Comparison of ENCODE assay signal across 14 cellular contexts in genomic region chr4:878796-879729, GRCh38. TPM values are rescaled to one million over a fixed set of nuclear protein-coding genes. Genes with fewer than 3 reads are reported as not detected.
A peak's percentile ranks its signal among the peaks of the same experiment; 100 is the strongest.
DNase-seq lines count a peak whose midpoint lies in the region; ATAC-seq and TF ChIP-seq lines count a peak whose summit lies in the region.
"Had no signal": no experiment of that assay in that cellular context is flagged by ENCODE, and none has a peak within 500 bp of the region (broad histone marks: within the 10 kb centered on the region; RNA-seq: fewer than 3 reads in every experiment).

No MANE protein-coding gene starts in this region.

- peak overlapping the region; percentile 92 to 99 (median 94) for H3K27ac Mint-ChIP-seq in CD4-positive, CD25-positive, alpha-beta regulatory T cell
- H3K27ac Mint-ChIP-seq in natural killer cell treated with Interleukin-12 subunit alpha and Interleukin-12 subunit beta and Interleukin-15 and Interleukin-18, amount 100 ng/mL, for 72 hours = peak overlapping the region; percentile 86 to 98
- no peak overlapping the region for H3K27ac Mint-ChIP-seq in endodermal cell

- 95 to 98% methylated on average over 20 to 23 of the region's 23 CpGs for WGBS in endodermal cell (ENCODE audit: insufficient coverage in 1 of 2, insufficient read length in 1 of 2), 2 experiments

- peak overlapping the region; percentile 83 for H3K4me3 ChIP-seq in CD4-positive, CD25-positive, alpha-beta regulatory T cell (ENCODE audit: low read depth, low read length)
- H3K4me3 ChIP-seq in endodermal cell (ENCODE audit: low read length) = no peak overlapping the region
- H3K4me3 ChIP-seq: upper lobe of left lung had no signal

- H3K9ac ChIP-seq in endodermal cell (ENCODE audit: extremely low read depth, low read length, poor library complexity, severe bottlenecking) = no peak overlapping the region

- H3K27ac ChIP-seq in CD4-positive, CD25-positive, alpha-beta regulatory T cell (ENCODE audit: insufficient read depth, low read length, poor library complexity, severe bottlenecking) = peak overlapping the region; percentile 84
- H3K27ac ChIP-seq in endodermal cell (ENCODE audit: low read depth, low read length) = no peak overlapping the region

- H3K4me3 Mint-ChIP-seq in CD4-positive, CD25-positive, alpha-beta regulatory T cell = peak overlapping the region; percentile 77 to 94 (median 86)
- H3K4me3 Mint-ChIP-seq in natural killer cell treated with Interleukin-12 subunit alpha and Interleukin-12 subunit beta and Interleukin-15 and Interleukin-18, amount 100 ng/mL, for 72 hours = peak overlapping the region; percentile 88
- H3K4me3 Mint-ChIP-seq in endodermal cell = no peak overlapping the region

- H3K4me1 Mint-ChIP-seq in CD4-positive, CD25-positive, alpha-beta regulatory T cell = peaks cover 9 to 28% (median 23%) of the 10 kb centered on the region in 4 donors
- H3K4me1 Mint-ChIP-seq in natural killer cell treated with Interleukin-12 subunit alpha and Interleukin-12 subunit beta and Interleukin-15 and Interleukin-18, amount 100 ng/mL, for 72 hours (ENCODE audit: low read depth in 2 of 2) = peaks cover 21 to 23% of the 10 kb centered on the region in 2 donors
- no peaks in the 10 kb centered on the region for H3K4me1 Mint-ChIP-seq in endodermal cell

- H3K36me3 ChIP-seq in CD4-positive, CD25-positive, alpha-beta regulatory T cell (ENCODE audit: control insufficient read depth, insufficient read depth, low read length) = peaks cover 44% of the 10 kb centered on the region
- peaks cover 35% of the 10 kb centered on the region for H3K36me3 ChIP-seq in endodermal cell (ENCODE audit: control insufficient read depth, insufficient read depth, low read length)

- no peaks in the 10 kb centered on the region for H3K27me3 Mint-ChIP-seq in CD4-positive, CD25-positive, alpha-beta regulatory T cell
- H3K27me3 Mint-ChIP-seq in natural killer cell treated with Interleukin-12 subunit alpha and Interleukin-12 subunit beta and Interleukin-15 and Interleukin-18, amount 100 ng/mL, for 72 hours = no peaks in the 10 kb centered on the region
- H3K27me3 Mint-ChIP-seq in endodermal cell (ENCODE audit: insufficient read depth) = no peaks in the 10 kb centered on the region
- H3K27me3 Mint-ChIP-seq: progenitor cell of endocrine pancreas had no signal

- no peaks in the 10 kb centered on the region for H3K9me3 Mint-ChIP-seq in CD4-positive, CD25-positive, alpha-beta regulatory T cell
- no peaks in the 10 kb centered on the region for H3K9me3 Mint-ChIP-seq in natural killer cell treated with Interleukin-12 subunit alpha and Interleukin-12 subunit beta and Interleukin-15 and Interleukin-18, amount 100 ng/mL, for 72 hours
- H3K9me3 Mint-ChIP-seq in endodermal cell = no peaks in the 10 kb centered on the region

- H3K9me3 ChIP-seq in CD4-positive, CD25-positive, alpha-beta regulatory T cell (ENCODE audit: control insufficient read depth in 2 of 2, low read length in 2 of 2) = no peaks in the 10 kb centered on the region
- no peaks in the 10 kb centered on the region for H3K9me3 ChIP-seq in endodermal cell (ENCODE audit: control insufficient read depth, low read length)
- H3K9me3 ChIP-seq: upper lobe of left lung had no signal

- ATAC-seq in CD4-positive, CD25-positive, alpha-beta regulatory T cell (ENCODE audit: low read depth in 2 of 2) = peak; percentile 72 to 76
- peak; percentile 75 to 89 for ATAC-seq in natural killer cell treated with Interleukin-12 subunit alpha and Interleukin-12 subunit beta and Interleukin-15 and Interleukin-18, amount 100 ng/mL, for 72 hours
- no peak for ATAC-seq in HG02678 (IDR thresholded peaks at IDR 0.05; ENCODE audit: unreplicated experiment)

- H3K27me3 ChIP-seq in CD4-positive, CD25-positive, alpha-beta regulatory T cell (ENCODE audit: control insufficient read depth, insufficient read depth, low read length) = no peaks in the 10 kb centered on the region
- H3K27me3 ChIP-seq in endodermal cell (ENCODE audit: control insufficient read depth, insufficient read depth, low read length, poor library complexity, severe bottlenecking) = no peaks in the 10 kb centered on the region
- H3K27me3 ChIP-seq: upper lobe of left lung had no signal

- DNase-seq in CD4-positive, CD25-positive, alpha-beta regulatory T cell = peak in 2 of 3 donors; percentile 61 to 81
- peak; percentile 27 to 39 for DNase-seq in activated CD4-positive, alpha-beta T cell treated with anti-CD3 and anti-CD28 coated beads for 4 hours
- peak; percentile 39 for DNase-seq in activated gamma-delta T cell treated with anti-CD3 and anti-CD28 coated beads, Interleukin-2, amount 50 U/mL, for 16 hours (ENCODE audit: low read depth)
- no peak for DNase-seq in natural killer cell treated with Interleukin-12 subunit alpha and Interleukin-12 subunit beta and Interleukin-15 and Interleukin-18, amount 100 ng/mL, for 72 hours (ENCODE audit: low spot score)
- DNase-seq in endodermal cell (no peak), SKM-1 (lab: John Stamatoyannopoulos, UW; ENCODE audit: unreplicated experiment) (no peak), NCI-H2029 (lab: John Stamatoyannopoulos, UW) (no peak)
- DNase-seq: EL, mesenchymal stem cell, NCI-H2171 treated with DMSO at 0.1 percent for 48 hours, RPMI8226, upper lobe of left lung had no signal

- peaks cover 18% of the 10 kb centered on the region for H3K36me3 Mint-ChIP-seq in CD4-positive, CD25-positive, alpha-beta regulatory T cell
- peaks cover 17% of the 10 kb centered on the region for H3K36me3 Mint-ChIP-seq in natural killer cell treated with Interleukin-12 subunit alpha and Interleukin-12 subunit beta and Interleukin-15 and Interleukin-18, amount 100 ng/mL, for 72 hours
- H3K36me3 Mint-ChIP-seq in endodermal cell (ENCODE audit: low read depth) = peaks cover 58% of the 10 kb centered on the region

- TF ChIP-seq CTCF in endodermal cell (conservative IDR thresholded peaks at IDR 0.05) = no peak

- peaks cover 23% of the 10 kb centered on the region for H3K4me1 ChIP-seq in CD4-positive, CD25-positive, alpha-beta regulatory T cell (ENCODE audit: control insufficient read depth, insufficient read depth, low read length, poor library complexity, severe bottlenecking)
- no peaks in the 10 kb centered on the region for H3K4me1 ChIP-seq in endodermal cell (ENCODE audit: control insufficient read depth, insufficient read depth, low read length)
- H3K4me1 ChIP-seq: upper lobe of left lung had no signal

RNA-seq across cellular contexts. Expression of gene GAK, which starts 53.1 kb away (rescaled TPM):
- total RNA-seq in CD4-positive, CD25-positive, alpha-beta regulatory T cell = 254 TPM
- 10 to 100 TPM; 37.5 to 50.7 (median 39.1) TPM for polyA plus RNA-seq in CD4-positive, CD25-positive, alpha-beta regulatory T cell
- total RNA-seq in natural killer cell treated with Interleukin-12 subunit alpha and Interleukin-12 subunit beta and Interleukin-15 and Interleukin-18, amount 100 ng/mL, for 72 hours = 100 to 1,000 TPM; 168 to 234 TPM
- total RNA-seq in endodermal cell = 100 to 1,000 TPM; 104 to 121 TPM
- polyA plus RNA-seq in endodermal cell (2013, experiment 1 of 2) = 61.6 TPM
- 52.7 TPM for polyA plus RNA-seq in endodermal cell (2013, experiment 2 of 2)

RNA-seq across cellular contexts. Expression of gene CPLX1, which starts 53.1 kb away (rescaled TPM):
- 0.62 TPM for total RNA-seq in CD4-positive, CD25-positive, alpha-beta regulatory T cell
- under 1 TPM in 1 of 4 donors, not detected in 3; 0.16 TPM for polyA plus RNA-seq in CD4-positive, CD25-positive, alpha-beta regulatory T cell
- not detected for total RNA-seq in natural killer cell treated with Interleukin-12 subunit alpha and Interleukin-12 subunit beta and Interleukin-15 and Interleukin-18, amount 100 ng/mL, for 72 hours
- total RNA-seq in endodermal cell = 1 to 10 TPM; 1.0 to 1.9 TPM
- 0.36 TPM for polyA plus RNA-seq in endodermal cell (2013, experiment 1 of 2)
- polyA plus RNA-seq in endodermal cell (2013, experiment 2 of 2) = 1.0 TPM

RNA-seq across cellular contexts. Expression of gene TMEM175, which starts 53.2 kb away (rescaled TPM):
- total RNA-seq in CD4-positive, CD25-positive, alpha-beta regulatory T cell = 46.0 TPM
- 10 to 100 TPM; 12.1 to 17.5 (median 14.1) TPM for polyA plus RNA-seq in CD4-positive, CD25-positive, alpha-beta regulatory T cell
- 10 to 100 TPM; 26.5 to 29.2 TPM for total RNA-seq in natural killer cell treated with Interleukin-12 subunit alpha and Interleukin-12 subunit beta and Interleukin-15 and Interleukin-18, amount 100 ng/mL, for 72 hours
- total RNA-seq in endodermal cell = 10 to 100 TPM; 15.9 to 23.0 TPM
- 21.9 TPM for polyA plus RNA-seq in endodermal cell (2013, experiment 1 of 2)
- polyA plus RNA-seq in endodermal cell (2013, experiment 2 of 2) = 21.2 TPM

Comparison
In these comparisons a context has a peak if more than half of its experiments do, and no peak if none do; other contexts are left out.
1. DNase-seq: peak in CD4-positive, CD25-positive, alpha-beta regulatory T cell (2 of 3), activated CD4-positive, alpha-beta T cell treated with anti-CD3 and anti-CD28 coated beads for 4 hours (2 of 2) and activated gamma-delta T cell treated with anti-CD3 and anti-CD28 coated beads, Interleukin-2, amount 50 U/mL, for 16 hours (single experiment); none in natural killer cell treated with Interleukin-12 subunit alpha and Interleukin-12 subunit beta and Interleukin-15 and Interleukin-18, amount 100 ng/mL, for 72 hours (single experiment), endodermal cell (single experiment), SKM-1 (single experiment) and NCI-H2029 (single experiment).